In genomic region chr18:50350699-50351098, GRCh38 we compare ENCODE assay signal across 34 cellular contexts. TPM values are rescaled to one million over a fixed set of nuclear protein-coding genes. Genes with fewer than 3 reads are reported as not detected.
"Had no signal": no experiment of that assay in that cellular context is flagged by ENCODE, and none has a peak within 500 bp of the region (broad histone marks: within the 10 kb centered on the region; RNA-seq: fewer than 3 reads in every experiment).

No MANE protein-coding gene starts in this region.

- H3K4me1 ChIP-seq: adrenal gland, body of pancreas, breast epithelium had no signal

- DNase-seq: activated B cell treated with CpG ODN at 0.5 μM for 24 hours; activated CD4-positive, alpha-beta memory T cell treated with anti-CD3 and anti-CD28 coated beads for 36 hours; activated CD4-positive, alpha-beta T cell treated with anti-CD3 and anti-CD28 coated beads for 4 hours; activated CD4-positive, alpha-beta T cell treated with anti-CD3 and anti-CD28 coated beads, Interleukin-2, amount 10 ng/mL, durations not matched to agents 24 days and 14 days; activated CD4-positive, alpha-beta T cell treated with anti-CD3 and anti-CD28 coated beads, Interleukin-2, amount 50 U/mL, for 1 hour; activated CD4-positive, alpha-beta T cell treated with anti-CD3 and anti-CD28 coated beads, Interleukin-2, amount 50 U/mL, for 4 hours; activated CD4-positive, CD25-positive, alpha-beta regulatory T cell treated with anti-CD3 and anti-CD28 coated beads, Interleukin-2, amount 50 U/mL, for 72 hours; activated CD8-positive, alpha-beta memory T cell treated with anti-CD3 and anti-CD28 coated beads, Interleukin-2, amount 50 U/mL, for 4 hours; activated CD8-positive, alpha-beta T cell treated with anti-CD3 and anti-CD28 coated beads for 36 hours; activated effector memory CD4-positive, alpha-beta T cell treated with anti-CD3 and anti-CD28 coated beads, Interleukin-2, amount 50 U/mL, for 16 hours; activated gamma-delta T cell treated with Interleukin-2 at 50 U/mL for 16 hours; activated naive CD4-positive, alpha-beta T cell; activated naive CD4-positive, alpha-beta T cell treated with anti-CD3 and anti-CD28 coated beads for 36 hours; activated naive CD4-positive, alpha-beta T cell treated with anti-CD3 and anti-CD28 coated beads, Interleukin-2, amount 50 U/mL, for 16 hours; activated naive CD8-positive, alpha-beta T cell treated with anti-CD3 and anti-CD28 coated beads for 36 hours; activated T-cell treated with anti-CD3 and anti-CD28 coated beads for 4 hours; activated T-cell treated with anti-CD3 and anti-CD28 coated beads, Interleukin-2, amount 50 U/mL, for 1 hour; activated T-cell treated with anti-CD3 and anti-CD28 coated beads, Interleukin-2, amount 50 U/mL, for 4 hours; activated T-cell treated with anti-CD3 and anti-CD28 coated beads, Interleukin-2, amount 50 U/mL, for 72 hours; adrenal gland; amniotic stem cell; aorta; body of pancreas; brain microvascular endothelial cell; central memory CD4-positive, alpha-beta T cell; T-cell; T-helper 2 cell; T-helper 9 cell had no signal

- H3K4me3 Mint-ChIP-seq: activated B cell treated with CpG ODN at 0.5 μM for 24 hours; activated CD4-positive, alpha-beta memory T cell treated with anti-CD3 and anti-CD28 coated beads for 36 hours; activated CD4-positive, alpha-beta T cell treated with anti-CD3 and anti-CD28 coated beads, Interleukin-2, amount 10 ng/mL, durations not matched to agents 24 days and 14 days; activated CD8-positive, alpha-beta T cell treated with anti-CD3 and anti-CD28 coated beads for 36 hours; activated naive CD4-positive, alpha-beta T cell treated with anti-CD3 and anti-CD28 coated beads for 36 hours; activated naive CD8-positive, alpha-beta T cell treated with anti-CD3 and anti-CD28 coated beads for 36 hours; activated T-cell treated with anti-CD3 and anti-CD28 coated beads, Interleukin-2, amount 50 U/mL, for 4 hours; activated T-cell treated with anti-CD3 and anti-CD28 coated beads, Interleukin-2, amount 50 U/mL, for 72 hours; activated T-helper 1 cell treated with anti-CD3 and anti-CD28 coated beads, Interleukin-12 subunit alpha, Interleukin-12 subunit beta, Interleukin-2, Interleukin-4 antibody, amounts not matched to agents 30 ng/mL and 10 ng/mL and 1 ng/mL, durations not matched to agents 14 hours and 24 hours and 36 hours; activated T-helper 17 cell treated with anti-CD3 and anti-CD28 coated beads, Interleukin-2, amount 50 U/mL, for 72 hours; T-cell; T-helper 2 cell treated with Interferon-gamma antibody and Interleukin-4, amounts not matched to agents 5 μg/mL and 100 μg/mL, for 36 hours had no signal

- H3K27ac ChIP-seq: adrenal gland, body of pancreas, brain microvascular endothelial cell, breast epithelium, VCaP had no signal

- H3K4me3 ChIP-seq: adrenal gland, body of pancreas, breast epithelium had no signal

- H3K4me1 Mint-ChIP-seq: activated CD4-positive, alpha-beta T cell treated with anti-CD3 and anti-CD28 coated beads, Interleukin-2, amount 10 ng/mL, durations not matched to agents 24 days and 14 days; activated naive CD8-positive, alpha-beta T cell treated with anti-CD3 and anti-CD28 coated beads for 36 hours; activated T-helper 17 cell treated with anti-CD3 and anti-CD28 coated beads, Interleukin-2, amount 50 U/mL, for 72 hours; T-cell had no signal

- ATAC-seq: activated CD8-positive, alpha-beta T cell treated with anti-CD3 and anti-CD28 coated beads for 36 hours; activated naive CD4-positive, alpha-beta T cell treated with anti-CD3 and anti-CD28 coated beads, Interleukin-2, amount 50 U/mL, for 72 hours; activated T-cell treated with anti-CD3 and anti-CD28 coated beads, Interleukin-2, amount 50 U/mL, for 4 hours; activated T-cell treated with anti-CD3 and anti-CD28 coated beads, Interleukin-2, amount 50 U/mL, for 72 hours; activated T-helper 17 cell treated with anti-CD3 and anti-CD28 coated beads, Interleukin-2, amount 50 U/mL, for 72 hours; body of pancreas; T-cell had no signal

- H3K27me3 ChIP-seq: adrenal gland, body of pancreas, brain microvascular endothelial cell, breast epithelium had no signal

- H3K27ac Mint-ChIP-seq: activated B cell treated with CpG ODN at 0.5 μM for 24 hours; activated CD4-positive, alpha-beta memory T cell treated with anti-CD3 and anti-CD28 coated beads for 36 hours; activated CD4-positive, alpha-beta T cell treated with anti-CD3 and anti-CD28 coated beads, Interleukin-2, amount 10 ng/mL, durations not matched to agents 24 days and 14 days; activated CD8-positive, alpha-beta T cell treated with anti-CD3 and anti-CD28 coated beads for 36 hours; activated naive CD4-positive, alpha-beta T cell treated with anti-CD3 and anti-CD28 coated beads for 36 hours; activated naive CD4-positive, alpha-beta T cell treated with anti-CD3 and anti-CD28 coated beads, Interleukin-2, amount 50 U/mL, for 72 hours; activated naive CD8-positive, alpha-beta T cell treated with anti-CD3 and anti-CD28 coated beads for 36 hours; activated T-cell treated with anti-CD3 and anti-CD28 coated beads, Interleukin-2, amount 50 U/mL, for 72 hours; activated T-helper 1 cell treated with anti-CD3 and anti-CD28 coated beads, Interleukin-12 subunit alpha, Interleukin-12 subunit beta, Interleukin-2, Interleukin-4 antibody, amounts not matched to agents 30 ng/mL and 10 ng/mL and 1 ng/mL, durations not matched to agents 14 hours and 24 hours and 36 hours; activated T-helper 17 cell treated with anti-CD3 and anti-CD28 coated beads, Interleukin-2, amount 50 U/mL, for 72 hours; T-cell; T-helper 2 cell treated with Interferon-gamma antibody and Interleukin-4, amounts not matched to agents 5 μg/mL and 100 μg/mL, for 36 hours had no signal

- H3K36me3 Mint-ChIP-seq: activated CD4-positive, alpha-beta memory T cell treated with anti-CD3 and anti-CD28 coated beads for 36 hours; activated naive CD4-positive, alpha-beta T cell treated with anti-CD3 and anti-CD28 coated beads, Interleukin-2, amount 50 U/mL, for 72 hours; activated naive CD8-positive, alpha-beta T cell treated with anti-CD3 and anti-CD28 coated beads for 36 hours; T-cell had no signal

- H3K36me3 ChIP-seq: adrenal gland, brain microvascular endothelial cell, breast epithelium had no signal

- H3K9me3 ChIP-seq: adrenal gland, body of pancreas, breast epithelium had no signal

- H3K9me3 Mint-ChIP-seq: activated B cell treated with CpG ODN at 0.5 μM for 24 hours; activated CD4-positive, alpha-beta memory T cell treated with anti-CD3 and anti-CD28 coated beads for 36 hours; activated CD4-positive, alpha-beta T cell treated with anti-CD3 and anti-CD28 coated beads, Interleukin-2, amount 10 ng/mL, durations not matched to agents 24 days and 14 days; activated CD8-positive, alpha-beta T cell treated with anti-CD3 and anti-CD28 coated beads for 36 hours; activated naive CD4-positive, alpha-beta T cell treated with anti-CD3 and anti-CD28 coated beads for 36 hours; activated naive CD4-positive, alpha-beta T cell treated with anti-CD3 and anti-CD28 coated beads, Interleukin-2, amount 50 U/mL, for 72 hours; activated naive CD8-positive, alpha-beta T cell treated with anti-CD3 and anti-CD28 coated beads for 36 hours; activated T-cell treated with anti-CD3 and anti-CD28 coated beads, Interleukin-2, amount 50 U/mL, for 4 hours; activated T-cell treated with anti-CD3 and anti-CD28 coated beads, Interleukin-2, amount 50 U/mL, for 72 hours; activated T-helper 1 cell treated with anti-CD3 and anti-CD28 coated beads, Interleukin-12 subunit alpha, Interleukin-12 subunit beta, Interleukin-2, Interleukin-4 antibody, amounts not matched to agents 30 ng/mL and 10 ng/mL and 1 ng/mL, durations not matched to agents 14 hours and 24 hours and 36 hours; activated T-helper 17 cell treated with anti-CD3 and anti-CD28 coated beads, Interleukin-2, amount 50 U/mL, for 72 hours; T-cell; T-helper 2 cell treated with Interferon-gamma antibody and Interleukin-4, amounts not matched to agents 5 μg/mL and 100 μg/mL, for 36 hours had no signal

RNA-seq across cellular contexts. Expression of gene SKA1, which starts 24.1 kb away (rescaled TPM):
- polyA plus RNA-seq: aorta had no signal
